In the genomic region with DNA sequence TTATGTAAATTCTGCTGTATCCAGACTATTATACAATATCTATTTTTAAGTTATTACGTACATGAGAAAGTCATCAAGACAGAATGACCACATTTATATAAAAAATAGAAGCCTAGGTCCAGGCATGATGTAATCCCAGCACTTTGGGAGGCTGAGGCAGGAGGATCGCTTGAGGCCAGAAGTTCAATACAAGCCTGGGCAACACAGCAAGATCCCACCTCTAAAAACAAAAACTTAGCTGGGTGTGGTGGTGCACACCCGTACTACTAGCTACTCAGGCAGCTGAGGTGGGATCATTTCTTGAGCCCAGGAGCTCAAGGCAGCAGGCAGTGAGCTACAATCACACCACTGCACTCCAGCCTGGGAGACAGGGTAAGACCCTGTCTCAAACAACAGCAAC, we compare ENCODE assay signal across 1 cellular context.
TF ChIP-seq lines count a peak whose summit lies in the region.

No MANE protein-coding gene starts in this region.

TF ChIP-seq in GM23338, 12 proteins besides CTCF, POLR2A, EP300 and RAD21 (continued from another document):
- no peak for TF ChIP-seq ZNF331 (CRISPR knock-in tag; IDR thresholded peaks at IDR 0.05; ENCODE audit: low read depth)
- no peak for TF ChIP-seq POLR2AphosphoS5 (IDR thresholded peaks at IDR 0.05; ENCODE audit: low read depth)
